17 cellular contexts compared by ENCODE assay signal in the genomic region with DNA sequence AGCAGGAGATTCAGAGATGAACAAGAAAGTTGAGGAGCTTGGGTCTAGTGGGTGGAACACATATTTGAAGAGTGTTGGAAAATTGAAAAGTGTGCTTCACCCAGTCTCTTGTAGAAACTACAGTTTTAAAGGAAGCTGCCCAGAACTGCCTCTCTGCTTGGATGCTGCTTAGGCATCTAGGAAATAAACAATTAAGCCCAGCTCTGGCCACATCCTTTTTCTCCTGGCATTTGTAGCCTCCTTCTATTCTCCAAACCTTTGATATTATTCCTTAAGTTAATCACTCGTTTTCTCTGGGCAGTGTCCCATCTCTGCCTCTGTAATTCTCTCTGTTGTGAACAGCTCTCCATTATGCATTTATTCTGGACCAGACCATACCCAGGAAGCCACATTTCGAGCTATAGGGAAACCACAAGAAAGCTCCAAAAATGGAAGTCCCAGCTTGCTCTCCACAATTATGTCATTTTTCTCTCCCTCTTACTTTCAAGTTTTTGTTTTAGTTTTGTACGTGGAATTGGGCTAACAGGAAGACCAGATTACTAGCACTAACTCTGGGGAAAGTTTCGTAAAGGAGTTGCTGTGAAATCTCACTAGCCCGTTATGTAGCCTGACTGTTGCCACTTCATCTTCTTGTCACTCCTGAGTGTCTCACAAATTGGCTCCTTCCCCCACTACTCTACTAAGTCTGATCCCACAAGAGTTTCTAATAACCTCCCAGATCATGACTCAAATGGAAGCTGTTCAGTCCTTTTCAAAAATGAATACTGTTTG.
DNase-seq lines count a peak whose midpoint lies in the region; ATAC-seq and TF ChIP-seq lines count a peak whose summit lies in the region.
"Had no signal": no experiment of that assay in that cellular context is flagged by ENCODE, and none has a peak within 500 bp of the region (broad histone marks: within the 10 kb centered on the region; RNA-seq: fewer than 3 reads in every experiment).

No MANE protein-coding gene starts in this region.

- no peak overlapping the region for H3K18ac ChIP-seq in trophoblast cell (ENCODE audit: low read length)

- no peak overlapping the region for H2BK12ac ChIP-seq in trophoblast cell (ENCODE audit: low read length)

- H3K14ac ChIP-seq in trophoblast cell (ENCODE audit: low read length) = no peak overlapping the region

- H3K27ac ChIP-seq in trophoblast cell (ENCODE audit: low read depth, low read length) (no peak overlapping the region), testis (no peak overlapping the region)
- H3K27ac ChIP-seq: adrenal gland, dorsolateral prefrontal cortex, SK-N-MC, upper lobe of left lung had no signal

- no peaks in the 10 kb centered on the region for H3K27me3 ChIP-seq in trophoblast cell (ENCODE audit: insufficient read depth, low read length)
- H3K27me3 ChIP-seq in testis = no peaks in the 10 kb centered on the region
- H3K27me3 ChIP-seq: adrenal gland, dorsolateral prefrontal cortex, upper lobe of left lung had no signal

- no peaks in the 10 kb centered on the region for H3K4me1 ChIP-seq in trophoblast cell (ENCODE audit: control insufficient read depth in 1 of 2, insufficient read depth in 2 of 2, low read length in 2 of 2)
- no peaks in the 10 kb centered on the region for H3K4me1 ChIP-seq in testis
- H3K4me1 ChIP-seq: adrenal gland, upper lobe of left lung had no signal

- CTCF ChIA-PET in activated naive CD4-positive, alpha-beta T cell treated with anti-CD3 and anti-CD28 coated beads for 36 hours (lab: Charles Lee) = interaction anchor here (0.7 kb wide), 1 partner anchor 183 kb away, joined by 4 read pairs; no protein-coding TSS in a partner anchor

- H3K79me1 ChIP-seq in trophoblast cell (ENCODE audit: low read length) = no peaks in the 10 kb centered on the region

- H2BK5ac ChIP-seq in trophoblast cell (ENCODE audit: low read depth, low read length, poor library complexity) = peak overlapping the region; percentile 40

- H3K23ac ChIP-seq in trophoblast cell (ENCODE audit: low read length) = no peak overlapping the region

- no peak for TF ChIP-seq CTCF in testis (IDR thresholded peaks at IDR 0.05)

- intact Hi-C loops in activated naive CD4-positive, alpha-beta T cell treated with anti-CD3 and anti-CD28 coated beads for 36 hours (cut with micrococcal nuclease) = no loop called here
- intact Hi-C loops in testis (cut with DNase I; ENCODE audit: low total_unique reads) = no loop called here

- no peaks in the 10 kb centered on the region for H3K79me2 ChIP-seq in trophoblast cell (ENCODE audit: control insufficient read depth, insufficient read depth, low read length, poor library complexity)

- no peak overlapping the region for H4K12ac ChIP-seq in trophoblast cell (ENCODE audit: low read depth, low read length)

- no peak for DNase-seq in activated naive CD4-positive, alpha-beta T cell treated with anti-CD3 and anti-CD28 coated beads, Interleukin-2, amount 50 U/mL, for 72 hours (ENCODE audit: low spot score in 2 of 2)
- DNase-seq in activated naive CD4-positive, alpha-beta T cell treated with anti-CD3 and anti-CD28 coated beads for 36 hours = no peak
- peak; percentile 77 for DNase-seq in MV-4-11 (lab: John Stamatoyannopoulos, UW)
- no peak for DNase-seq in trophoblast cell
- DNase-seq in dermis blood vessel endothelial cell = no peak
- DNase-seq in testis = no peak
- DNase-seq in ureter (ENCODE audit: low spot score) = no peak
- DNase-seq: 8988T; activated CD4-positive, CD25-positive, alpha-beta regulatory T cell; adrenal gland; COR-L47; dorsolateral prefrontal cortex; foreskin melanocyte; immature natural killer cell; upper lobe of left lung had no signal

- WGBS in trophoblast cell (ENCODE audit: extremely low coverage, insufficient coverage, insufficient read length) = no CpG with 5 or more reads among the region's 5 CpGs
- whole genome bisulfite sequencing in testis, 2 donors = 73 to 81% methylated on average over 5 of the region's 5 CpGs

- no peak overlapping the region for H2AK5ac ChIP-seq in trophoblast cell (ENCODE audit: low read length)

- H3K9me3 ChIP-seq in trophoblast cell (ENCODE audit: insufficient read depth, low read depth, low read length) (peaks cover 6% of the 10 kb centered on the region), testis (no peaks in the 10 kb centered on the region)
- H3K9me3 ChIP-seq: adrenal gland had no signal

- no peak overlapping the region for H3K27ac Mint-ChIP-seq in activated naive CD4-positive, alpha-beta T cell treated with anti-CD3 and anti-CD28 coated beads, Interleukin-2, amount 50 U/mL, for 72 hours
- no peak overlapping the region for H3K27ac Mint-ChIP-seq in activated naive CD4-positive, alpha-beta T cell treated with anti-CD3 and anti-CD28 coated beads for 36 hours

- H2AFZ ChIP-seq in trophoblast cell (ENCODE audit: insufficient read depth, low read length, poor library complexity) = no peak overlapping the region

- peak; percentile 20 to 84 for ATAC-seq in activated naive CD4-positive, alpha-beta T cell treated with anti-CD3 and anti-CD28 coated beads, Interleukin-2, amount 50 U/mL, for 72 hours
- peak; percentile 54 for ATAC-seq in HG02763 (IDR thresholded peaks at IDR 0.05; ENCODE audit: unreplicated experiment)

- H3K4me2 ChIP-seq in trophoblast cell (ENCODE audit: low read length) = no peak overlapping the region

- H3K4me3 ChIP-seq in trophoblast cell (ENCODE audit: low read depth, low read length) (no peak overlapping the region), testis (no peak overlapping the region)
- H3K4me3 ChIP-seq: adrenal gland, dorsolateral prefrontal cortex, SK-N-MC, upper lobe of left lung had no signal

- no peaks in the 10 kb centered on the region for H3K36me3 Mint-ChIP-seq in activated naive CD4-positive, alpha-beta T cell treated with anti-CD3 and anti-CD28 coated beads, Interleukin-2, amount 50 U/mL, for 72 hours
- no peaks in the 10 kb centered on the region for H3K36me3 Mint-ChIP-seq in activated naive CD4-positive, alpha-beta T cell treated with anti-CD3 and anti-CD28 coated beads for 36 hours (ENCODE audit: low read depth)
- H3K36me3 Mint-ChIP-seq: immature natural killer cell had no signal

- no peak overlapping the region for H4K91ac ChIP-seq in trophoblast cell (ENCODE audit: low read depth, low read length)

- H3K4me1 Mint-ChIP-seq in activated naive CD4-positive, alpha-beta T cell treated with anti-CD3 and anti-CD28 coated beads for 36 hours (ENCODE audit: low read depth) = peaks cover 9% of the 10 kb centered on the region
- H3K4me1 Mint-ChIP-seq: immature natural killer cell had no signal

- no peak overlapping the region for H4K8ac ChIP-seq in trophoblast cell (ENCODE audit: low read depth, low read length)

- H3K36me3 ChIP-seq in trophoblast cell (ENCODE audit: control insufficient read depth in 1 of 2, insufficient read depth in 2 of 2, low read length in 2 of 2) = peaks cover 0 to 5% of the 10 kb centered on the region in 2 experiments
- no peaks in the 10 kb centered on the region for H3K36me3 ChIP-seq in testis (ENCODE audit: low read depth, missing control alignments)
- H3K36me3 ChIP-seq: adrenal gland, upper lobe of left lung had no signal

- H3K9me3 Mint-ChIP-seq in activated naive CD4-positive, alpha-beta T cell treated with anti-CD3 and anti-CD28 coated beads, Interleukin-2, amount 50 U/mL, for 72 hours = no peaks in the 10 kb centered on the region
- H3K9me3 Mint-ChIP-seq in activated naive CD4-positive, alpha-beta T cell treated with anti-CD3 and anti-CD28 coated beads for 36 hours = no peaks in the 10 kb centered on the region

- no peak overlapping the region for H3K9ac ChIP-seq in trophoblast cell (ENCODE audit: low read length)

- no peak for TF ChIP-seq POLR2A in testis (IDR thresholded peaks at IDR 0.05)

- no peak overlapping the region for H2BK120ac ChIP-seq in trophoblast cell (ENCODE audit: insufficient read depth, low read length, poor library complexity)

- H3K4ac ChIP-seq in trophoblast cell (ENCODE audit: low read depth, low read length) = no peak overlapping the region

- peaks cover 5% of the 10 kb centered on the region for H3K27me3 Mint-ChIP-seq in activated naive CD4-positive, alpha-beta T cell treated with anti-CD3 and anti-CD28 coated beads for 36 hours (ENCODE audit: low read depth)

- no peak overlapping the region for H3K4me3 Mint-ChIP-seq in activated naive CD4-positive, alpha-beta T cell treated with anti-CD3 and anti-CD28 coated beads for 36 hours
- H3K4me3 Mint-ChIP-seq: immature natural killer cell had no signal
